Comparison of ENCODE assay signal across 9 cellular contexts in genomic region chr6:157644043-157644810, GRCh38.
DNase-seq lines count a peak whose midpoint lies in the region; ATAC-seq and TF ChIP-seq lines count a peak whose summit lies in the region.
"Had no signal": no experiment of that assay in that cellular context is flagged by ENCODE, and none has a peak within 500 bp of the region (broad histone marks: within the 10 kb centered on the region; RNA-seq: fewer than 3 reads in every experiment).

No MANE protein-coding gene starts in this region.

- H3K27ac ChIP-seq in A673 (ENCODE audit: low read depth, low read length, poor library complexity, severe bottlenecking) (no peak overlapping the region), IMR-90 (ENCODE audit: insufficient read depth, low read length) (no peak overlapping the region), right cardiac atrium (ENCODE audit: low read length) (no peak overlapping the region)
- H3K27ac ChIP-seq: colonic mucosa had no signal

- H3K14ac ChIP-seq in IMR-90 (replicated peaks; ENCODE audit: low read depth, low read length): no peak overlapping the region

- H3K9ac ChIP-seq in IMR-90 (ENCODE audit: low read depth, low read length): no peak overlapping the region

- H4K91ac ChIP-seq in IMR-90 (ENCODE audit: insufficient read depth, low read depth, low read length): no peak overlapping the region

- POLR2A ChIA-PET in A673 (lab: Charles Lee; ENCODE audit: low non-redundant PET): no interaction called here
- POLR2A ChIA-PET in IMR-90 (lab: Charles Lee; ENCODE audit: unreplicated experiment): no interaction called here
- POLR2A ChIA-PET in activated CD8-positive, alpha-beta T cell treated with anti-CD3 and anti-CD28 coated beads for 36 hours (lab: Charles Lee): no interaction called here

- no peak overlapping the region for H4K5ac ChIP-seq in IMR-90 (ENCODE audit: low read depth, low read length)

- no peak overlapping the region for H3K56ac ChIP-seq in IMR-90 (ENCODE audit: extremely low read depth, insufficient read depth, low read length)

- peak; percentile 52 for TF ChIP-seq CTCF in A673 (conservative IDR thresholded peaks at IDR 0.05; ENCODE audit: low read depth, low read length)
- no peak; the same call in 1 of the 2 replicates for TF ChIP-seq CTCF in IMR-90 (conservative IDR thresholded peaks at IDR 0.05; ENCODE audit: low read depth, low read length)
- TF ChIP-seq CTCF in activated CD8-positive, alpha-beta T cell treated with anti-CD3 and anti-CD28 coated beads for 36 hours (IDR thresholded peaks at IDR 0.05): peak; percentile 29

- H3K9me3 ChIP-seq in A673 (ENCODE audit: low read depth, low read length, poor library complexity, severe bottlenecking) (no peaks in the 10 kb centered on the region), IMR-90 (ENCODE audit: control insufficient read depth, insufficient read depth, low read length) (no peaks in the 10 kb centered on the region), right cardiac atrium (ENCODE audit: control insufficient read depth, low read length) (no peaks in the 10 kb centered on the region)
- H3K9me3 ChIP-seq: colonic mucosa had no signal

- no peak overlapping the region for H3K4ac ChIP-seq in IMR-90 (ENCODE audit: low read depth, low read length)

- DNase-seq in A673 (ENCODE audit: low spot score): peak; percentile 38
- no peak for DNase-seq in IMR-90
- peak; percentile 59 for DNase-seq in activated CD8-positive, alpha-beta T cell treated with anti-CD3 and anti-CD28 coated beads for 36 hours
- peak in 2 of 3 donors; percentile 32 to 46 for DNase-seq in right cardiac atrium
- DNase-seq in NCI-H345 (lab: John Stamatoyannopoulos, UW): no peak
- DNase-seq: colonic mucosa had no signal

- peaks cover 4% of the 10 kb centered on the region for H3K4me1 ChIP-seq in A673 (ENCODE audit: insufficient read depth, low read length, poor library complexity, severe bottlenecking)
- no peaks in the 10 kb centered on the region for H3K4me1 ChIP-seq in IMR-90 (ENCODE audit: control insufficient read depth, insufficient read depth, low read length)
- no peaks in the 10 kb centered on the region for H3K4me1 ChIP-seq in right cardiac atrium (ENCODE audit: control insufficient read depth, insufficient read depth, low read length)
- H3K4me1 ChIP-seq: colonic mucosa had no signal

- TF ChIP-seq RAD21 in IMR-90 (IDR thresholded peaks at IDR 0.05; ENCODE audit: low read length): peak; percentile 35; the same call in 1 of the 2 replicates

- H2BK20ac ChIP-seq in IMR-90 (ENCODE audit: low read depth, low read length): 0 out of 2 replicates have a peak overlapping the region, but pooled peaks have one; percentile 28

- no peaks in the 10 kb centered on the region for H3K79me1 ChIP-seq in IMR-90 (ENCODE audit: low read depth in 1 of 2, low read length in 2 of 2)

- no peaks in the 10 kb centered on the region for H3K9me1 ChIP-seq in IMR-90 (ENCODE audit: insufficient read depth, low read length)

- 100% methylated on average over 3 of the region's 13 CpGs; no CpG with 5 or more reads in 1 of the 2 experiments for WGBS in IMR-90 (ENCODE audit: extremely low coverage in 2 of 2, insufficient read length in 1 of 2), 2 experiments
- WGBS in right cardiac atrium: 90% methylated on average over 13 of the region's 13 CpGs

- H3K4me3 ChIP-seq in A673 (ENCODE audit: low read depth, low read length, poor library complexity, severe bottlenecking) (no peak overlapping the region), IMR-90 (ENCODE audit: insufficient read depth, low read depth, low read length) (no peak overlapping the region), right cardiac atrium (ENCODE audit: low read length) (no peak overlapping the region)
- H3K4me3 ChIP-seq: colonic mucosa had no signal

- no peak overlapping the region for H3K4me3 Mint-ChIP-seq in activated CD8-positive, alpha-beta T cell treated with anti-CD3 and anti-CD28 coated beads for 36 hours

- H2AFZ ChIP-seq in IMR-90 (replicated peaks; ENCODE audit: low read length, poor library complexity): no peak overlapping the region

- H2BK120ac ChIP-seq in IMR-90 (ENCODE audit: low read depth, low read length): no peak overlapping the region

- no peaks in the 10 kb centered on the region for H3K36me3 Mint-ChIP-seq in activated CD8-positive, alpha-beta T cell treated with anti-CD3 and anti-CD28 coated beads for 36 hours (ENCODE audit: low read depth)

- H3K4me1 Mint-ChIP-seq in activated CD8-positive, alpha-beta T cell treated with anti-CD3 and anti-CD28 coated beads for 36 hours (ENCODE audit: low read depth): peaks cover 17% of the 10 kb centered on the region

- H3K36me3 ChIP-seq in A673 (ENCODE audit: insufficient read depth, low read length, poor library complexity, severe bottlenecking): no peaks in the 10 kb centered on the region
- H3K36me3 ChIP-seq in IMR-90 (ENCODE audit: control insufficient read depth, insufficient read depth, low read length): no peaks in the 10 kb centered on the region
- H3K36me3 ChIP-seq: colonic mucosa had no signal

- no peak overlapping the region for H4K8ac ChIP-seq in IMR-90 (ENCODE audit: low read depth in 2 of 2, low read length in 2 of 2)

- no peak for TF ChIP-seq POLR2A in IMR-90 (IDR thresholded peaks at IDR 0.05; ENCODE audit: low read depth, low read length)

- no peak overlapping the region for H2AK9ac ChIP-seq in IMR-90 (replicated peaks; ENCODE audit: low read depth, low read length, poor library complexity)

- H3K23ac ChIP-seq in IMR-90 (ENCODE audit: low read depth, low read length): no peak overlapping the region

- in situ Hi-C loops in IMR-90 (cut with MboI; ENCODE audit: low sequenced_read_pairs): no loop called here

- H3K9me3 Mint-ChIP-seq in activated CD8-positive, alpha-beta T cell treated with anti-CD3 and anti-CD28 coated beads for 36 hours: no peaks in the 10 kb centered on the region

- H3K27me3 ChIP-seq in A673 (replicated peaks; ENCODE audit: insufficient read depth, low read depth, low read length, poor library complexity) (peaks cover 3% of the 10 kb centered on the region), IMR-90 (ENCODE audit: control insufficient read depth, insufficient read depth, low read length) (no peaks in the 10 kb centered on the region), right cardiac atrium (ENCODE audit: control insufficient read depth, insufficient read depth) (no peaks in the 10 kb centered on the region)
- H3K27me3 ChIP-seq: colonic mucosa had no signal

- no peak overlapping the region for H2BK5ac ChIP-seq in IMR-90 (ENCODE audit: low read depth, low read length, poor library complexity, severe bottlenecking)

- no TSS peak for BruUV-seq in A673 (replicated peaks; lab: Mats Ljungman, UMichigan)
- BruUV-seq in IMR-90 (replicated peaks; lab: Mats Ljungman, UMichigan): no TSS peak

- intact Hi-C loops in A673 (cut with micrococcal nuclease; ENCODE audit: unreplicated experiment): no loop called here
- intact Hi-C loops in IMR-90 (cut with micrococcal nuclease): no loop called here
- intact Hi-C loops in activated CD8-positive, alpha-beta T cell treated with anti-CD3 and anti-CD28 coated beads for 36 hours (cut with micrococcal nuclease): no loop called here
- intact Hi-C loops in right cardiac atrium (cut with DNase I): no loop called here

- no peak overlapping the region for H2AK5ac ChIP-seq in IMR-90 (ENCODE audit: low read depth, low read length)

- dilution Hi-C loops in IMR-90 (cut with HindIII; ENCODE audit: low sequenced_read_pairs, unreplicated experiment): no loop called here

- CTCF ChIA-PET in A673 (lab: Charles Lee): no interaction called here
- CTCF ChIA-PET in IMR-90 (lab: Yijun Ruan, JAX): no interaction called here
- CTCF ChIA-PET in activated CD8-positive, alpha-beta T cell treated with anti-CD3 and anti-CD28 coated beads for 36 hours (lab: Charles Lee): no interaction called here

- ATAC-seq in IMR-90 (ENCODE audit: low read depth): peak; percentile 61
- ATAC-seq in activated CD8-positive, alpha-beta T cell treated with anti-CD3 and anti-CD28 coated beads for 36 hours: peak; percentile 66
- ATAC-seq in right cardiac atrium: peak; percentile 30 to 52
- no peak for ATAC-seq in GM19324 (IDR thresholded peaks at IDR 0.05; ENCODE audit: low FRiP score, unreplicated experiment)
- no peak for ATAC-seq in GM19351 (IDR thresholded peaks at IDR 0.05; ENCODE audit: unreplicated experiment)
- ATAC-seq in GM21447 (IDR thresholded peaks at IDR 0.05; ENCODE audit: unreplicated experiment): no peak

- no peak overlapping the region for H3K27ac Mint-ChIP-seq in activated CD8-positive, alpha-beta T cell treated with anti-CD3 and anti-CD28 coated beads for 36 hours

- H3K4me2 ChIP-seq in IMR-90 (ENCODE audit: low read depth, low read length): no peak overlapping the region

- H3K27me3 Mint-ChIP-seq in activated CD8-positive, alpha-beta T cell treated with anti-CD3 and anti-CD28 coated beads for 36 hours: no peaks in the 10 kb centered on the region

- no peak overlapping the region for H3K18ac ChIP-seq in IMR-90 (ENCODE audit: low read depth, low read length)

- H2BK15ac ChIP-seq in IMR-90 (ENCODE audit: low read depth, low read length): no peak overlapping the region

- H4K20me1 ChIP-seq in IMR-90 (ENCODE audit: insufficient read depth, low read length): no peaks in the 10 kb centered on the region

TF ChIP-seq in IMR-90, 13 proteins besides CTCF, POLR2A, EP300 and RAD21 (continues in another document):
- no peak for TF ChIP-seq FOS (IDR thresholded peaks at IDR 0.05; ENCODE audit: low read depth, low read length)
- TF ChIP-seq USF2 (IDR thresholded peaks at IDR 0.05; ENCODE audit: low read depth, low read length): no peak
- no peak for TF ChIP-seq MXI1 (IDR thresholded peaks at IDR 0.05; ENCODE audit: borderline replicate concordance, low read depth, low read length)
- TF ChIP-seq RCOR1 (IDR thresholded peaks at IDR 0.05; ENCODE audit: insufficient replicate concordance, low read length): no peak
- no peak for TF ChIP-seq CHD1 (IDR thresholded peaks at IDR 0.05; ENCODE audit: low read depth, low read length)
- no peak for TF ChIP-seq NFE2L2 (IDR thresholded peaks at IDR 0.05; ENCODE audit: low read depth, low read length)
- TF ChIP-seq MAFK (IDR thresholded peaks at IDR 0.05; ENCODE audit: low read depth, low read length): no peak
- TF ChIP-seq BHLHE40 (IDR thresholded peaks at IDR 0.05; ENCODE audit: low read depth, low read length): no peak
- no peak for TF ChIP-seq SMC3 (IDR thresholded peaks at IDR 0.05; ENCODE audit: low read depth, low read length)

Comparison
In these comparisons a context has a peak if more than half of its experiments do, and no peak if none do; other contexts are left out.
1. DNase-seq: peak in A673 (single experiment), activated CD8-positive, alpha-beta T cell treated with anti-CD3 and anti-CD28 coated beads for 36 hours (single experiment) and right cardiac atrium (2 of 3); none in IMR-90 (single experiment) and NCI-H345 (single experiment).
2. ATAC-seq: peak in IMR-90 (single experiment), activated CD8-positive, alpha-beta T cell treated with anti-CD3 and anti-CD28 coated beads for 36 hours (single experiment) and right cardiac atrium (2 of 2); none in GM19324 (single experiment), GM19351 (single experiment) and GM21447 (single experiment).